ENCODE assay signal across 7 cellular contexts in genomic region chr6:116253188-116253504, GRCh38. TPM values are rescaled to one million over a fixed set of nuclear protein-coding genes. Genes with fewer than 3 reads are reported as not detected.
DNase-seq lines count a peak whose midpoint lies in the region; ATAC-seq and TF ChIP-seq lines count a peak whose summit lies in the region.

No MANE protein-coding gene starts in this region.

- 60% methylated on average over 11 of the region's 11 CpGs for WGBS in HUES64
- WGBS in body of pancreas, 2 donors, result 8 to 11% methylated on average over 11 of the region's 11 CpGs
- WGBS in right lobe of liver (ENCODE audit: insufficient coverage, low coverage, low lambda C conversion rate, missing lambda C conversion rate), result 3% methylated on average over 6 of the region's 11 CpGs
- WGBS in tibial nerve, 2 donors, result 40 to 48% methylated on average over 11 of the region's 11 CpGs

- DNase-seq in body of pancreas, result no peak
- no peak for DNase-seq in right lobe of liver
- DNase-seq in tibial nerve (ENCODE audit: low spot score in 2 of 2), result no peak
- no peak for DNase-seq in NOMO-1 treated with DMSO at 0.1 percent for 48 hours (lab: John Stamatoyannopoulos, UW; ENCODE audit: unreplicated experiment)
- no peak for DNase-seq in OCI-M2 (lab: John Stamatoyannopoulos, UW; ENCODE audit: unreplicated experiment)

- ATAC-seq in body of pancreas (no peak), right lobe of liver (peak in 3 of 4 donors; percentile 1 to 7 (median 3)), HG02970 (IDR thresholded peaks at IDR 0.05; ENCODE audit: low FRiP score, unreplicated experiment) (no peak)

- TF ChIP-seq CTCF in body of pancreas (IDR thresholded peaks at IDR 0.05) (no peak), right lobe of liver (IDR thresholded peaks at IDR 0.05) (no peak), tibial nerve (IDR thresholded peaks at IDR 0.05) (no peak)

- H3K4me3 ChIP-seq in HUES64 (ENCODE audit: low read length), result peak overlapping the region; percentile 82
- H3K4me3 ChIP-seq in body of pancreas, result peak overlapping the region; percentile 59 to 97
- H3K4me3 ChIP-seq in right lobe of liver, result peak overlapping the region; percentile 80 to 94 (median 92)
- peak overlapping the region; percentile 84 to 97 (median 88) for H3K4me3 ChIP-seq in tibial nerve

- H3K36me3 ChIP-seq in HUES64 (ENCODE audit: insufficient read depth, low read length) (peaks cover 3% of the 10 kb centered on the region; the same call in 1 of the 2 replicates), body of pancreas (replicated peaks in 1 of 2; ENCODE audit: insufficient read depth in 1 of 2, low read depth in 2 of 2) (no peaks in the 10 kb centered on the region), right lobe of liver (no peaks in the 10 kb centered on the region), tibial nerve (peaks cover 0 to 4% (median 0%) of the 10 kb centered on the region in 3 donors)

- no peaks in the 10 kb centered on the region for H3K9me3 ChIP-seq in HUES64 (ENCODE audit: insufficient read depth, low read depth, low read length)
- no peaks in the 10 kb centered on the region for H3K9me3 ChIP-seq in body of pancreas
- no peaks in the 10 kb centered on the region for H3K9me3 ChIP-seq in right lobe of liver
- no peaks in the 10 kb centered on the region for H3K9me3 ChIP-seq in tibial nerve

- intact Hi-C loops in body of pancreas (cut with DNase I), result no loop called here
- intact Hi-C loops in right lobe of liver (cut with DNase I), result no loop called here

- H3K27ac ChIP-seq in HUES64 (ENCODE audit: low read depth, low read length) (no peak overlapping the region), body of pancreas (peak overlapping the region in 3 of 4 donors; percentile 66 to 91 (median 90)), right lobe of liver (peak overlapping the region; percentile 84 to 94 (median 94)), tibial nerve (peak overlapping the region; percentile 87 to 96 (median 91))

- H3K4me1 ChIP-seq in HUES64 (ENCODE audit: insufficient read depth, low read length) (peaks cover 37% of the 10 kb centered on the region; the same call in 1 of the 2 replicates), body of pancreas (peaks cover 48% of the 10 kb centered on the region), right lobe of liver (peaks cover 0 to 60% (median 9%) of the 10 kb centered on the region in 4 donors), tibial nerve (peaks cover 3 to 69% (median 41%) of the 10 kb centered on the region in 4 donors)

- TF ChIP-seq POLR2A in body of pancreas (IDR thresholded peaks at IDR 0.05) (no peak), right lobe of liver (IDR thresholded peaks at IDR 0.05) (no peak), tibial nerve (IDR thresholded peaks at IDR 0.05) (no peak)

- peak overlapping the region; percentile 97; the same call in 1 of the 2 replicates for H3K9ac ChIP-seq in HUES64 (ENCODE audit: low read depth, low read length)

- TF ChIP-seq EP300 in tibial nerve (IDR thresholded peaks at IDR 0.05), result no peak

- H3K27me3 ChIP-seq in HUES64 (ENCODE audit: insufficient read depth, low read length), result no peaks in the 10 kb centered on the region
- no peaks in the 10 kb centered on the region for H3K27me3 ChIP-seq in body of pancreas
- no peaks in the 10 kb centered on the region for H3K27me3 ChIP-seq in right lobe of liver
- H3K27me3 ChIP-seq in tibial nerve, result no peaks in the 10 kb centered on the region

RNA-seq across cellular contexts. Expression of gene TSPYL4, which starts 0.7 kb away (rescaled TPM):
- 17.7 TPM for polyA plus RNA-seq in HUES64 (2013, experiment 1 of 2)
- 17.5 TPM for polyA plus RNA-seq in HUES64 (2013, experiment 2 of 2)
- 10 to 100 TPM in 1 of 2 donors, 1 to 10 TPM in 1; 8.6 to 12.7 TPM for total RNA-seq in body of pancreas
- total RNA-seq in right lobe of liver, result 1 to 10 TPM; 2.7 to 8.5 (median 3.5) TPM
- total RNA-seq in tibial nerve, result 10 to 100 TPM; 14.4 to 26.7 (median 20.9) TPM

RNA-seq across cellular contexts. Expression of gene TSPYL1, which starts 26.6 kb away (rescaled TPM):
- polyA plus RNA-seq in HUES64 (2013, experiment 1 of 2), result 42.9 TPM
- polyA plus RNA-seq in HUES64 (2013, experiment 2 of 2), result 44.1 TPM
- total RNA-seq in body of pancreas (10 to 100 TPM; 44.1 to 45.2 TPM), right lobe of liver (10 to 100 TPM; 29.1 to 70.4 (median 50.9) TPM), tibial nerve (10 to 100 TPM; 39.8 to 53.6 (median 43.3) TPM)

Comparison
In these comparisons a context has a peak if more than half of its experiments do, and no peak if none do; other contexts are left out.
1. ATAC-seq: peak in right lobe of liver (3 of 4); none in body of pancreas (single experiment) and HG02970 (single experiment).
2. Peak in every context shown above with its lines, with median percentiles within 50 percentile points of each other: H3K4me3 ChIP-seq.